In the genomic region with DNA sequence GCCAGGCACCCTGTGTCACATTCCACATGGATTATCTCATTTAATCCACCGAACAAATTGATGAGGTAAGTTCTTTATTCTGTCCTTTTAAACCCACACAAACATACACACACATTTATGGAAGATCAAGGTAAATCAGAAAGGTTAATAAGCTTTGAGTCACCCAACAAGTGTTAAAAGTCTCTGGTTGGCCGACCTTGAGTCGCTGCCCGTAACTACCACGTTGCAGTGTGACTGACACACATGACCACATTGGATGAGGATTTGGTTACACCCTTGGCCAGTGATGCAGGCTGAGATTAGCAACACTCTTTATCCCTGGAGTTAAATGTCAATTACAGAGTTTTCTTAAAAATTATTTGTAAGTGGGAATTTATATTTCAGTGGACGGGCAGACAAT, we compare ENCODE assay signal across 1 cellular context.
TF ChIP-seq lines count a peak whose summit lies in the region.

No MANE protein-coding gene starts in this region.

TF ChIP-seq in GM12878, 131 proteins besides CTCF, POLR2A, EP300 and RAD21:
- TF ChIP-seq PRDM15 (CRISPR knock-in tag; IDR thresholded peaks at IDR 0.05) = no peak
- no peak for TF ChIP-seq CBX3 (IDR thresholded peaks at IDR 0.05; ENCODE audit: borderline replicate concordance, low read depth)
- TF ChIP-seq SREBF2 (IDR thresholded peaks at IDR 0.05; ENCODE audit: low read length) = no peak
- no peak for TF ChIP-seq USF1 (IDR thresholded peaks at IDR 0.05; ENCODE audit: borderline replicate concordance, extremely low read length, insufficient read depth, low read depth, low read length)
- TF ChIP-seq LARP7 (IDR thresholded peaks at IDR 0.05) = no peak
- no peak for TF ChIP-seq MTA2 (IDR thresholded peaks at IDR 0.05; ENCODE audit: low read depth)
- no peak for TF ChIP-seq TBL1XR1 (IDR thresholded peaks at IDR 0.05; ENCODE audit: low read depth, low read length)
- TF ChIP-seq NFYA (IDR thresholded peaks at IDR 0.05; ENCODE audit: borderline replicate concordance, low read depth, low read length) = no peak
- TF ChIP-seq MLLT1 (IDR thresholded peaks at IDR 0.05) = no peak
- no peak for TF ChIP-seq KLF5 (IDR thresholded peaks at IDR 0.05; ENCODE audit: partially characterized antibody)
- TF ChIP-seq, protein P1, sequence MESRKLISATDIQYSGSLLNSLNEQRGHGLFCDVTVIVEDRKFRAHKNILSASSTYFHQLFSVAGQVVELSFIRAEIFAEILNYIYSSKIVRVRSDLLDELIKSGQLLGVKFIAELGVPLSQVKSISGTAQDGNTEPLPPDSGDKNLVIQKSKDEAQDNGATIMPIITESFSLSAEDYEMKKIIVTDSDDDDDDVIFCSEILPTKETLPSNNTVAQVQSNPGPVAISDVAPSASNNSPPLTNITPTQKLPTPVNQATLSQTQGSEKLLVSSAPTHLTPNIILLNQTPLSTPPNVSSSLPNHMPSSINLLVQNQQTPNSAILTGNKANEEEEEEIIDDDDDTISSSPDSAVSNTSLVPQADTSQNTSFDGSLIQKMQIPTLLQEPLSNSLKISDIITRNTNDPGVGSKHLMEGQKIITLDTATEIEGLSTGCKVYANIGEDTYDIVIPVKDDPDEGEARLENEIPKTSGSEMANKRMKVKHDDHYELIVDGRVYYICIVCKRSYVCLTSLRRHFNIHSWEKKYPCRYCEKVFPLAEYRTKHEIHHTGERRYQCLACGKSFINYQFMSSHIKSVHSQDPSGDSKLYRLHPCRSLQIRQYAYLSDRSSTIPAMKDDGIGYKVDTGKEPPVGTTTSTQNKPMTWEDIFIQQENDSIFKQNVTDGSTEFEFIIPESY (IDR thresholded peaks at IDR 0.05) = no peak
- no peak for TF ChIP-seq IRF5 (IDR thresholded peaks at IDR 0.05; ENCODE audit: borderline replicate concordance)
- no peak for TF ChIP-seq NR2F1 (conservative IDR thresholded peaks at IDR 0.05)
- TF ChIP-seq, protein P2, sequence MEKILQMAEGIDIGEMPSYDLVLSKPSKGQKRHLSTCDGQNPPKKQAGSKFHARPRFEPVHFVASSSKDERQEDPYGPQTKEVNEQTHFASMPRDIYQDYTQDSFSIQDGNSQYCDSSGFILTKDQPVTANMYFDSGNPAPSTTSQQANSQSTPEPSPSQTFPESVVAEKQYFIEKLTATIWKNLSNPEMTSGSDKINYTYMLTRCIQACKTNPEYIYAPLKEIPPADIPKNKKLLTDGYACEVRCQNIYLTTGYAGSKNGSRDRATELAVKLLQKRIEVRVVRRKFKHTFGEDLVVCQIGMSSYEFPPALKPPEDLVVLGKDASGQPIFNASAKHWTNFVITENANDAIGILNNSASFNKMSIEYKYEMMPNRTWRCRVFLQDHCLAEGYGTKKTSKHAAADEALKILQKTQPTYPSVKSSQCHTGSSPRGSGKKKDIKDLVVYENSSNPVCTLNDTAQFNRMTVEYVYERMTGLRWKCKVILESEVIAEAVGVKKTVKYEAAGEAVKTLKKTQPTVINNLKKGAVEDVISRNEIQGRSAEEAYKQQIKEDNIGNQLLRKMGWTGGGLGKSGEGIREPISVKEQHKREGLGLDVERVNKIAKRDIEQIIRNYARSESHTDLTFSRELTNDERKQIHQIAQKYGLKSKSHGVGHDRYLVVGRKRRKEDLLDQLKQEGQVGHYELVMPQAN (conservative IDR thresholded peaks at IDR 0.05) = no peak
- TF ChIP-seq MXI1 (IDR thresholded peaks at IDR 0.05; ENCODE audit: low read depth, low read length) = no peak
- no peak for TF ChIP-seq EGR1 (IDR thresholded peaks at IDR 0.05; ENCODE audit: borderline replicate concordance in 1 of 2, low read depth in 2 of 2, low read length in 2 of 2)
- no peak for TF ChIP-seq HCFC1 (IDR thresholded peaks at IDR 0.05; ENCODE audit: low read length)
- TF ChIP-seq EED (IDR thresholded peaks at IDR 0.05; ENCODE audit: low read depth) = no peak
- TF ChIP-seq BCL11A (IDR thresholded peaks at IDR 0.05; ENCODE audit: low read depth, low read length) = no peak
- no peak for TF ChIP-seq RFX5 (IDR thresholded peaks at IDR 0.05; ENCODE audit: low read depth, low read length)
TF ChIP-seq in GM12878: peak in this region for 0.
